ENCODE assay signal across 8 cellular contexts in genomic region chr5:54282876-54283275, GRCh38.
"Had no signal": no experiment of that assay in that cellular context is flagged by ENCODE, and none has a peak within 500 bp of the region (broad histone marks: within the 10 kb centered on the region; RNA-seq: fewer than 3 reads in every experiment).

No MANE protein-coding gene starts in this region.

- H3K4me2 ChIP-seq: KMS-11 had no signal

- H3K4me1 ChIP-seq: HAP-1 had no signal

- H3K9ac ChIP-seq: KMS-11 had no signal

- H3K9me3 ChIP-seq: HAP-1 had no signal

- H3K4me3 ChIP-seq: HAP-1 had no signal

- ATAC-seq: HCT116, HepG2 had no signal

- H3K36me3 ChIP-seq: HAP-1 had no signal

- H3K27ac ChIP-seq: HL-60, KMS-11 had no signal

- DNase-seq: GOT3, H7, KBM-7 had no signal
